17 cellular contexts compared by ENCODE assay signal in genomic region chr12:106093246-106093645, GRCh38. TPM values are rescaled to one million over a fixed set of nuclear protein-coding genes. Genes with fewer than 3 reads are reported as not detected.
A peak's percentile ranks its signal among the peaks of the same experiment; 100 is the strongest.
DNase-seq lines count a peak whose midpoint lies in the region; ATAC-seq and TF ChIP-seq lines count a peak whose summit lies in the region.
"Had no signal": no experiment of that assay in that cellular context is flagged by ENCODE, and none has a peak within 500 bp of the region (broad histone marks: within the 10 kb centered on the region; RNA-seq: fewer than 3 reads in every experiment).

No MANE protein-coding gene starts in this region.

- H3F3A ChIP-seq in GM23338 (replicated peaks; ENCODE audit: low read depth) = no peaks in the 10 kb centered on the region

- H3K9me3 ChIP-seq in subcutaneous abdominal adipose tissue (ENCODE audit: control insufficient read depth in 5 of 5, low read length in 5 of 5) = no peaks in the 10 kb centered on the region
- H3K9me3 ChIP-seq: prostate gland had no signal

- DNase-seq in GM23338 (ENCODE audit: low spot score) = no peak
- no peak for DNase-seq in left lobe of liver (ENCODE audit: low spot score)
- DNase-seq in iPS-NIHi11 (ENCODE audit: low spot score) = no peak
- no peak for DNase-seq in EL
- no peak for DNase-seq in omental fat pad (ENCODE audit: low spot score)
- DNase-seq in stimulated activated naive CD4-positive, alpha-beta T cell (lab: John Stamatoyannopoulos, UW) = no peak
- DNase-seq: NCI-H1105, NCI-H2029 treated with DMSO at 0.1 percent for 48 hours, NCI-H524 treated with DMSO at 0.1 percent for 48 hours had no signal

- no peak overlapping the region for H3K27ac ChIP-seq in GM23338 (ENCODE audit: low read depth)
- peak overlapping the region; percentile 17 for H3K27ac ChIP-seq in angular gyrus (ENCODE audit: low read depth, low read length)
- H3K27ac ChIP-seq in subcutaneous abdominal adipose tissue (ENCODE audit: low read depth, low read length) = peak overlapping the region; percentile 10
- H3K27ac ChIP-seq: prostate gland had no signal

- H3K79me2 ChIP-seq in GM23338 (replicated peaks; ENCODE audit: insufficient read depth) = peaks cover 43% of the 10 kb centered on the region

- H3K4me3 ChIP-seq in GM23338 (no peak overlapping the region), subcutaneous abdominal adipose tissue (ENCODE audit: low read depth in 1 of 5, low read length in 5 of 5) (no peak overlapping the region)
- H3K4me3 ChIP-seq: prostate gland, skin epidermis had no signal

- H3K27ac Mint-ChIP-seq in GM23338 = 0 out of 2 replicates have a peak overlapping the region, but pooled peaks have one; percentile 20
- H3K27ac Mint-ChIP-seq: activated naive CD8-positive, alpha-beta T cell; activated T-helper 1 cell treated with anti-CD3 and anti-CD28 coated beads, Interleukin-12 subunit alpha, Interleukin-12 subunit beta, Interleukin-2, Interleukin-4 antibody, amounts not matched to agents 30 ng/mL and 10 ng/mL and 1 ng/mL, durations not matched to agents 14 hours and 24 hours and 36 hours; stimulated activated naive CD8-positive, alpha-beta T cell treated with anti-CD3 and anti-CD28 coated beads, Interleukin-15, Interleukin-2, amounts not matched to agents 100 ng/mL and 50 ng/mL, for 24 hours had no signal

- H3K36me3 Mint-ChIP-seq in GM23338 (ENCODE audit: low read depth) = peaks cover 4% of the 10 kb centered on the region; the same call in 2 of the 3 replicates
- H3K36me3 Mint-ChIP-seq: activated naive CD8-positive, alpha-beta T cell had no signal

- H3K4me1 ChIP-seq in GM23338 (ENCODE audit: insufficient read depth) = peaks cover 15% of the 10 kb centered on the region
- peaks cover 28 to 72% (median 55%) of the 10 kb centered on the region in 5 donors for H3K4me1 ChIP-seq in subcutaneous abdominal adipose tissue (ENCODE audit: control insufficient read depth in 5 of 5, insufficient read depth in 5 of 5, low read length in 5 of 5)

- H3K4me2 ChIP-seq in GM23338 = no peak overlapping the region

- no peaks in the 10 kb centered on the region for H3K27me3 ChIP-seq in GM23338 (ENCODE audit: insufficient read depth)
- H3K27me3 ChIP-seq in subcutaneous abdominal adipose tissue (ENCODE audit: control insufficient read depth in 5 of 5, insufficient read depth in 4 of 5, low read length in 5 of 5) = no peaks in the 10 kb centered on the region

- peaks cover 6% of the 10 kb centered on the region; the same call in 1 of the 2 replicates for H4K20me1 ChIP-seq in GM23338 (replicated peaks; ENCODE audit: insufficient read depth)

- no peak overlapping the region for H3K4me3 Mint-ChIP-seq in GM23338
- H3K4me3 Mint-ChIP-seq: activated naive CD8-positive, alpha-beta T cell; activated T-helper 1 cell treated with anti-CD3 and anti-CD28 coated beads, Interleukin-12 subunit alpha, Interleukin-12 subunit beta, Interleukin-2, Interleukin-4 antibody, amounts not matched to agents 30 ng/mL and 10 ng/mL and 1 ng/mL, durations not matched to agents 14 hours and 24 hours and 36 hours; neural crest cell; stimulated activated naive CD8-positive, alpha-beta T cell treated with anti-CD3 and anti-CD28 coated beads, Interleukin-15, Interleukin-2, amounts not matched to agents 100 ng/mL and 50 ng/mL, for 24 hours had no signal

- ATAC-seq in GM23338 (no peak), left lobe of liver (peak; percentile 43), omental fat pad (ENCODE audit: low FRiP score) (no peak)

- H3K4me1 Mint-ChIP-seq in GM23338 = peaks cover 21% of the 10 kb centered on the region

- H3K9ac ChIP-seq in subcutaneous abdominal adipose tissue (ENCODE audit: low read length in 5 of 5) = no peak overlapping the region

- H3K36me3 ChIP-seq in GM23338 (ENCODE audit: insufficient read depth) = no peaks in the 10 kb centered on the region
- H3K36me3 ChIP-seq in subcutaneous abdominal adipose tissue (ENCODE audit: control insufficient read depth in 5 of 5, insufficient read depth in 5 of 5, low read length in 5 of 5) = peaks cover 0 to 13% (median 5%) of the 10 kb centered on the region in 5 donors
- H3K36me3 ChIP-seq: prostate gland had no signal

- H3K27me3 Mint-ChIP-seq in GM23338 (ENCODE audit: insufficient read depth, low read depth, poor library complexity) = peaks cover 2% of the 10 kb centered on the region

- TF ChIP-seq CTCF in GM23338 (conservative IDR thresholded peaks at IDR 0.05; ENCODE audit: low read depth in 2 of 2) (no peak), omental fat pad (IDR thresholded peaks at IDR 0.05) (no peak)

- no peaks in the 10 kb centered on the region for H3K9me2 ChIP-seq in GM23338 (ENCODE audit: insufficient read depth)

- no peaks in the 10 kb centered on the region for H3K9me3 Mint-ChIP-seq in GM23338
- H3K9me3 Mint-ChIP-seq: activated T-helper 1 cell treated with anti-CD3 and anti-CD28 coated beads, Interleukin-12 subunit alpha, Interleukin-12 subunit beta, Interleukin-2, Interleukin-4 antibody, amounts not matched to agents 30 ng/mL and 10 ng/mL and 1 ng/mL, durations not matched to agents 14 hours and 24 hours and 36 hours; neural crest cell; stimulated activated naive CD8-positive, alpha-beta T cell treated with anti-CD3 and anti-CD28 coated beads, Interleukin-15, Interleukin-2, amounts not matched to agents 100 ng/mL and 50 ng/mL, for 24 hours had no signal

- H2AFZ ChIP-seq in GM23338 = no peak overlapping the region

TF ChIP-seq in GM23338, 12 proteins besides CTCF, POLR2A, EP300 and RAD21 (continues in another document):
- TF ChIP-seq ETS1 (IDR thresholded peaks at IDR 0.05) (no peak), EZH2phosphoT487 (IDR thresholded peaks at IDR 0.05; ENCODE audit: unreplicated experiment) (no peak), EZH2 (IDR thresholded peaks at IDR 0.05; ENCODE audit: low read depth, unreplicated experiment) (no peak)
- TF ChIP-seq, protein P1, sequence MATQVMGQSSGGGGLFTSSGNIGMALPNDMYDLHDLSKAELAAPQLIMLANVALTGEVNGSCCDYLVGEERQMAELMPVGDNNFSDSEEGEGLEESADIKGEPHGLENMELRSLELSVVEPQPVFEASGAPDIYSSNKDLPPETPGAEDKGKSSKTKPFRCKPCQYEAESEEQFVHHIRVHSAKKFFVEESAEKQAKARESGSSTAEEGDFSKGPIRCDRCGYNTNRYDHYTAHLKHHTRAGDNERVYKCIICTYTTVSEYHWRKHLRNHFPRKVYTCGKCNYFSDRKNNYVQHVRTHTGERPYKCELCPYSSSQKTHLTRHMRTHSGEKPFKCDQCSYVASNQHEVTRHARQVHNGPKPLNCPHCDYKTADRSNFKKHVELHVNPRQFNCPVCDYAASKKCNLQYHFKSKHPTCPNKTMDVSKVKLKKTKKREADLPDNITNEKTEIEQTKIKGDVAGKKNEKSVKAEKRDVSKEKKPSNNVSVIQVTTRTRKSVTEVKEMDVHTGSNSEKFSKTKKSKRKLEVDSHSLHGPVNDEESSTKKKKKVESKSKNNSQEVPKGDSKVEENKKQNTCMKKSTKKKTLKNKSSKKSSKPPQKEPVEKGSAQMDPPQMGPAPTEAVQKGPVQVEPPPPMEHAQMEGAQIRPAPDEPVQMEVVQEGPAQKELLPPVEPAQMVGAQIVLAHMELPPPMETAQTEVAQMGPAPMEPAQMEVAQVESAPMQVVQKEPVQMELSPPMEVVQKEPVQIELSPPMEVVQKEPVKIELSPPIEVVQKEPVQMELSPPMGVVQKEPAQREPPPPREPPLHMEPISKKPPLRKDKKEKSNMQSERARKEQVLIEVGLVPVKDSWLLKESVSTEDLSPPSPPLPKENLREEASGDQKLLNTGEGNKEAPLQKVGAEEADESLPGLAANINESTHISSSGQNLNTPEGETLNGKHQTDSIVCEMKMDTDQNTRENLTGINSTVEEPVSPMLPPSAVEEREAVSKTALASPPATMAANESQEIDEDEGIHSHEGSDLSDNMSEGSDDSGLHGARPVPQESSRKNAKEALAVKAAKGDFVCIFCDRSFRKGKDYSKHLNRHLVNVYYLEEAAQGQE (IDR thresholded peaks at IDR 0.05; ENCODE audit: unreplicated experiment) = no peak

RNA-seq across cellular contexts. Expression of gene NUAK1, which starts 45.5 kb away (rescaled TPM):
- 15.4 and 16.9 TPM in 2 replicates for total RNA-seq in GM23338 (2014; rRNA removed; shearing (Covaris generic))
- 4.7 and 5.4 TPM in 2 replicates for polyA plus RNA-seq in GM23338 (2016; fragmentation: Nextera tagmentation; extraction: Ambion mirVana)
- total RNA-seq in left lobe of liver (3.4 TPM), omental fat pad (10 to 100 TPM in 3 of 4 donors, 1 to 10 TPM in 1; 6.8 to 47.3 (median 21.0) TPM)
- total RNA-seq: activated T-helper 1 cell treated with anti-CD3 and anti-CD28 coated beads, Interleukin-12 subunit alpha, Interleukin-12 subunit beta, Interleukin-2, Interleukin-4 antibody, amounts not matched to agents 30 ng/mL and 10 ng/mL and 1 ng/mL, durations not matched to agents 14 hours and 24 hours and 36 hours had no signal
